1 cellular context compared by ENCODE assay signal in genomic region chr1:232630894-232631195, GRCh38.
TF ChIP-seq lines count a peak whose summit lies in the region.

No MANE protein-coding gene starts in this region.

TF ChIP-seq in HCT116, 20 proteins besides CTCF, POLR2A, EP300 and RAD21 (continued from another document):
- no peak for TF ChIP-seq REST (IDR thresholded peaks at IDR 0.05; ENCODE audit: low read depth)
- TF ChIP-seq ZNF274 (IDR thresholded peaks at IDR 0.05; ENCODE audit: low read depth, low read length), result no peak
- TF ChIP-seq ATF3 (IDR thresholded peaks at IDR 0.05), result no peak
- no peak for TF ChIP-seq ZFX (IDR thresholded peaks at IDR 0.05)
